1 cellular context compared by ENCODE assay signal in genomic region chr22:46104170-46104880, GRCh38.
TF ChIP-seq lines count a peak whose summit lies in the region.

No MANE protein-coding gene starts in this region.

TF ChIP-seq in SK-N-SH treated with all-trans-retinoic acid at 6 μM for 48 hours, 23 proteins besides CTCF, POLR2A, EP300 and RAD21 (continued from another document):
- TF ChIP-seq PATZ1 (CRISPR knock-in tag; IDR thresholded peaks at IDR 0.05; ENCODE audit: borderline replicate concordance) (no peak), TOX (CRISPR knock-in tag; IDR thresholded peaks at IDR 0.05; ENCODE audit: borderline replicate concordance) (no peak), RARB (CRISPR knock-in tag; IDR thresholded peaks at IDR 0.05) (no peak), SNAI2 (CRISPR knock-in tag; IDR thresholded peaks at IDR 0.05) (no peak)
